In the genomic region with DNA sequence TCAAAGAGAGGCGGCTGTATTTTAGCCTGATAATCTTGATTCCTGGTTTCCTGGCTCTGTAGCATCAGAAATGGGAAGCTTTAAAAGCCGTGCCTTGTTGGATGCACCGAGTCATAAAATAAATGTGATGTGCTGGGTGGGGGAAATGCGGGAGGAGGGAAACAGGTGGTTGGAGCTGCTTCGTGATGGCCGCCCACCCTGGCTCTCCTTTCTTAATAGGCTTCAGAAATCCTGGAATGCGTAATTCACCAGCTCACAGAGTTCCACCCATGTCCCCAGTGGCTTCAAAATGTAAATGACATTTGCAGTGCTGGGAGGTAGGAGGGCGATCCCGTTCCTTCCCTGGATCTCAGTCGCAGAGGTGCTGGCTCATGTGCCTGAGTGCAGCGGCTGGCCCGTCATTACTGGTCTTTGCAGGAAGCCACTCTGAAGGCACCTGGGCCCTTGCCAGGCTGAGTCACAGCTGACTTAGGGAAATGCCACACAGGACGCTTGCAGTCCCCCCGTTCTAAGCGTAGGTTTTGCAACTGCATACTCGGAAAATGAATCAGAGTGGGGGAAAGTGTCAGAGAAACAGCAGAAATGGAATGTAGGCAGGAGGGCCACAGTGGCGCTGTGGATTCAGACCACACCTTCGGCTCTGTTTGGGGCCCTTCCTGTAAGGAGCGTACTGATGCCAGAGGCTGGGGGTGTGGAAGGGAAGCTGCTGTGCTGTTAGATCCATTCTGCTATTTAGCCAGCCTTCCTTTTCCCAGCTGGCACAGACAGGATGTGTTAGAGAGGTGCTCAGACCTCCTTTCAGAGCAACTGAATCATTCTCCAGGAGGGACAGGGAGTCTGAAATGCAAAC, we compare ENCODE assay signal across 8 cellular contexts. TPM values are rescaled to one million over a fixed set of nuclear protein-coding genes. Genes with fewer than 3 reads are reported as not detected.
DNase-seq lines count a peak whose midpoint lies in the region; ATAC-seq, FAIRE-seq and TF ChIP-seq lines count a peak whose summit lies in the region.

No MANE protein-coding gene starts in this region.

- whole genome bisulfite sequencing in pancreas, 2 donors: 11% methylated on average over 19 of the region's 19 CpGs
- 14 to 16% methylated on average over 19 of the region's 19 CpGs for WGBS in tibial nerve, 2 donors

- DNase-seq in HT1080 (ENCODE audit: low read depth) (peak; percentile 100), RWPE1 (ENCODE audit: low spot score) (peak; percentile 98), germinal center (ENCODE audit: low spot score) (peak; percentile 33), pancreas (peak; percentile 95 to 97 (median 96)), tibial nerve (ENCODE audit: low spot score in 2 of 2) (peak; percentile 95 to 96)
- peak in 3 of 4 experiments; percentile 31 to 45 (median 40) for DNase-seq in activated naive CD4-positive, alpha-beta T cell (lab: John Stamatoyannopoulos, UW)

- TF ChIP-seq CTCF in RWPE1 (conservative IDR thresholded peaks at IDR 0.05; ENCODE audit: low read depth) (no peak), pancreas (IDR thresholded peaks at IDR 0.05) (no peak), tibial nerve (IDR thresholded peaks at IDR 0.05) (peak in 3 of 5 experiments; percentile 6 to 21 (median 10))

- H3K27ac ChIP-seq in BLaER1 treated with 17β-estradiol and CSF1 and Interleukin-3, amounts not matched to agents 10 nM and 100 nM: peak overlapping the region in 10 of 11 experiments; percentile 31 to 75 (median 68); a peak in 19 of 22 replicates
- H3K27ac ChIP-seq in RWPE1 (peak overlapping the region; percentile 96), pancreas (peak overlapping the region; percentile 68 to 90 (median 78)), tibial nerve (peak overlapping the region in 3 of 4 donors; percentile 73 to 89 (median 88))

- peak overlapping the region in 5 of 10 experiments; percentile 10 to 42 (median 26); a peak in 5 of 20 replicates for H3K4me3 ChIP-seq in BLaER1 treated with 17β-estradiol and CSF1 and Interleukin-3, amounts not matched to agents 10 nM and 100 nM
- H3K4me3 ChIP-seq in pancreas (peak overlapping the region in 2 of 4 donors; percentile 5 to 9), tibial nerve (peak overlapping the region in 1 of 4 donors; percentile 13)

- H3K4me2 ChIP-seq in BLaER1 treated with 17β-estradiol and CSF1 and Interleukin-3, amounts not matched to agents 10 nM and 100 nM: peak overlapping the region; percentile 79 to 99 (median 94)

- H4K20me1 ChIP-seq in BLaER1 treated with 17β-estradiol and CSF1 and Interleukin-3, amounts not matched to agents 10 nM and 100 nM: peaks cover 47 to 100% (median 96%) of the 10 kb centered on the region in 11 experiments; a peak in 21 of 22 replicates

- peaks cover 81 to 100% (median 98%) of the 10 kb centered on the region in 10 experiments for H3K4me1 ChIP-seq in BLaER1 treated with 17β-estradiol and CSF1 and Interleukin-3, amounts not matched to agents 10 nM and 100 nM
- H3K4me1 ChIP-seq in pancreas (peaks cover 42 to 59% (median 44%) of the 10 kb centered on the region in 3 donors), tibial nerve (peaks cover 2 to 64% (median 47%) of the 10 kb centered on the region in 4 donors)

- TF ChIP-seq POLR2A in tibial nerve (IDR thresholded peaks at IDR 0.05): peak in 1 of 2 donors; percentile 30

- POLR2A ChIA-PET in RWPE1 (lab: Yijun Ruan, JAX; ENCODE audit: low non-redundant PET): no interaction called here

- no peaks in the 10 kb centered on the region for H3K9me3 ChIP-seq in BLaER1 treated with 17β-estradiol and CSF1 and Interleukin-3, amounts not matched to agents 10 nM and 100 nM (replicated peaks in 1 of 11)
- H3K9me3 ChIP-seq in pancreas (no peaks in the 10 kb centered on the region), tibial nerve (no peaks in the 10 kb centered on the region)

- no peaks in the 10 kb centered on the region for H3K27me3 ChIP-seq in BLaER1 treated with 17β-estradiol and CSF1 and Interleukin-3, amounts not matched to agents 10 nM and 100 nM
- H3K27me3 ChIP-seq in pancreas (no peaks in the 10 kb centered on the region), tibial nerve (no peaks in the 10 kb centered on the region)

- intact Hi-C loops in pancreas (cut with DNase I): no loop called here

- peak; percentile 56 to 99 for TF ChIP-seq EP300 in tibial nerve (IDR thresholded peaks at IDR 0.05)

- ATAC-seq in GM19351 (IDR thresholded peaks at IDR 0.05; ENCODE audit: unreplicated experiment) (peak; percentile 40), pancreas (peak; percentile 87 to 92 (median 90))

- FAIRE-seq in pancreas (lab: Jason Lieb, UNC): no peak

- peaks cover 0 to 16% (median 0%) of the 10 kb centered on the region in 11 experiments; a peak in 4 of 22 replicates for H3K36me3 ChIP-seq in BLaER1 treated with 17β-estradiol and CSF1 and Interleukin-3, amounts not matched to agents 10 nM and 100 nM
- H3K36me3 ChIP-seq in pancreas: no peaks in the 10 kb centered on the region
- H3K36me3 ChIP-seq in tibial nerve: no peaks in the 10 kb centered on the region

- H3K9ac ChIP-seq in BLaER1 treated with 17β-estradiol and CSF1 and Interleukin-3, amounts not matched to agents 10 nM and 100 nM: peak overlapping the region in 10 of 11 experiments; percentile 17 to 70 (median 52); a peak in 17 of 22 replicates

- CTCF ChIA-PET in RWPE1 (lab: Yijun Ruan, JAX): interaction anchor here (0.6 to 1.1 kb wide), 3 partner anchors 19 to 329 kb away, joined by 3 to 9 read pairs (median 5); no protein-coding TSS in a partner anchor

RNA-seq across cellular contexts. Expression of gene GALNT2, which starts 37.6 kb away (rescaled TPM):
- total RNA-seq in HT1080 (2014; rRNA removed; shearing (Covaris generic)): 58.9 and 67.0 TPM in 2 replicates
- polyA plus RNA-seq in HT1080 (2015; cell fraction: cytosol; rRNA removed): 200 and 219 TPM in 2 replicates
- polyA plus RNA-seq in HT1080 (2015; cell fraction: nucleus; rRNA removed): 287 and 307 TPM in 2 replicates
- 100 to 1,000 TPM in 1 of 6 donors, 10 to 100 TPM in 5; 50.7 to 118 (median 71.3) TPM for total RNA-seq in pancreas
- polyA plus RNA-seq in pancreas: 10 to 100 TPM; 18.3 to 24.2 TPM
- 10 to 100 TPM; 47.9 to 78.6 (median 60.0) TPM for total RNA-seq in tibial nerve

Comparison
In these comparisons a context has a peak if more than half of its experiments do, and no peak if none do; other contexts are left out.
1. DNase-seq: peak in every context shown above with its lines; median percentile 100 in HT1080; 98 in RWPE1; 96 in pancreas; 96 in tibial nerve; 40 in activated naive CD4-positive, alpha-beta T cell; 33 in germinal center.
2. CTCF ChIP-seq: peak in tibial nerve (3 of 5); none in RWPE1 (single experiment) and pancreas (0 of 4).
3. Peak in every context shown above with its lines, with median percentiles within 50 percentile points of each other: H3K27ac ChIP-seq.